ENCODE assay signal across 5 cellular contexts in the genomic region with DNA sequence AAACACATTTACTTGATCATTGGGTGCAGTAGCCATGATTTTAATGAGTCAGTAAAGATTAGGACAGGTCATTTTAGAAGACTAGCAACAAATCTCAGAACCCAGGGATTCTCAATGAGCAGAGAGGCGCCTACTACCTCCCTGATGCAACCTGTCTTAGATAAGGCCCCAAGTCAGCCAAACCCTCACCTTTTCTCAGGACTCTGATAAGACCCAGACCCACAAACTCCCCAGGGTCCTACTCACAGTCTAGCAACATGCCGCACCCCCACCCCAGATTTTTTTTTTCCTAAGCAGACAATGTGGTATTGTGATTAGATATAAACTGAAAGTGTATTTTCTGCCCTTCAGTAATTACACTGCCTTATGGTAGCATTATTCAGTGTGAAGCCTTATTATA.
"Had no signal": no experiment of that assay in that cellular context is flagged by ENCODE, and none has a peak within 500 bp of the region (broad histone marks: within the 10 kb centered on the region; RNA-seq: fewer than 3 reads in every experiment).

No MANE protein-coding gene starts in this region.

- ATAC-seq: HepG2 had no signal

- DNase-seq: GM23248, H9, HCEC 1CT had no signal

- H3K9me3 Mint-ChIP-seq: H9 had no signal

- H3K27ac ChIP-seq: GM23248 had no signal

- H3K4me3 Mint-ChIP-seq: IgD-negative memory B cell had no signal

- H3K36me3 Mint-ChIP-seq: IgD-negative memory B cell had no signal

- H3K27ac Mint-ChIP-seq: H9, IgD-negative memory B cell had no signal

- H3K9ac ChIP-seq: GM23248 had no signal

- H2AFZ ChIP-seq: GM23248 had no signal

- H3K27me3 Mint-ChIP-seq: IgD-negative memory B cell had no signal

- H3K4me3 ChIP-seq: GM23248 had no signal

- H3K4me1 Mint-ChIP-seq: IgD-negative memory B cell had no signal
